8 cellular contexts compared by ENCODE assay signal in genomic region chr3:186566772-186567071, GRCh38. TPM values are rescaled to one million over a fixed set of nuclear protein-coding genes. Genes with fewer than 3 reads are reported as not detected.
DNase-seq lines count a peak whose midpoint lies in the region; ATAC-seq and TF ChIP-seq lines count a peak whose summit lies in the region.

No MANE protein-coding gene starts in this region.

- H3K4me2 ChIP-seq in skeletal muscle satellite cell (ENCODE audit: low read length) = peak overlapping the region; percentile 89

- H3K4me1 Mint-ChIP-seq in T-helper 2 cell treated with Interferon-gamma antibody and Interleukin-4, amounts not matched to agents 5 μg/mL and 100 μg/mL, for 36 hours (ENCODE audit: low read depth) = peaks cover 38% of the 10 kb centered on the region

- no peaks in the 10 kb centered on the region for H3K27me3 Mint-ChIP-seq in T-helper 2 cell treated with Interferon-gamma antibody and Interleukin-4, amounts not matched to agents 5 μg/mL and 100 μg/mL, for 36 hours (ENCODE audit: low read depth)

- H3K9ac ChIP-seq in SK-N-MC (ENCODE audit: insufficient read length) (peak overlapping the region; percentile 92), skeletal muscle satellite cell (ENCODE audit: low read depth, low read length) (peak overlapping the region; percentile 88)

- no peak for TF ChIP-seq CTCF in fibroblast of the aortic adventitia (IDR thresholded peaks at IDR 0.05; ENCODE audit: insufficient read depth, low read length)

- peak overlapping the region; percentile 87 for H3K27ac Mint-ChIP-seq in T-helper 2 cell treated with Interferon-gamma antibody and Interleukin-4, amounts not matched to agents 5 μg/mL and 100 μg/mL, for 36 hours

- peaks cover 19% of the 10 kb centered on the region for H3K36me3 Mint-ChIP-seq in T-helper 2 cell treated with Interferon-gamma antibody and Interleukin-4, amounts not matched to agents 5 μg/mL and 100 μg/mL, for 36 hours (ENCODE audit: low read depth)

- peak overlapping the region; percentile 88 for H3K4me3 Mint-ChIP-seq in T-helper 2 cell treated with Interferon-gamma antibody and Interleukin-4, amounts not matched to agents 5 μg/mL and 100 μg/mL, for 36 hours

- no peak for DNase-seq in T-helper 2 cell treated with Interferon-gamma antibody and Interleukin-4, amounts not matched to agents 5 μg/mL and 100 μg/mL, for 36 hours (ENCODE audit: low spot score)
- no peak for DNase-seq in T-helper 2 cell
- no peak for DNase-seq in SK-N-MC (ENCODE audit: low read depth, low spot score)
- DNase-seq in fibroblast of the aortic adventitia (ENCODE audit: low read depth) = peak; percentile 12
- DNase-seq in NCI-H446 (lab: John Stamatoyannopoulos, UW) = no peak

- H3K4me1 ChIP-seq in skeletal muscle satellite cell (ENCODE audit: control insufficient read depth, insufficient read depth, low read length) = peaks cover 18% of the 10 kb centered on the region

- ATAC-seq in HG02840 (IDR thresholded peaks at IDR 0.05; ENCODE audit: low FRiP score, unreplicated experiment) (no peak), HG03378 (IDR thresholded peaks at IDR 0.05; ENCODE audit: unreplicated experiment) (no peak)

- H3K9me3 ChIP-seq in SK-N-MC (ENCODE audit: low read depth, low read length) (no peaks in the 10 kb centered on the region), skeletal muscle satellite cell (replicated peaks; ENCODE audit: low read length) (no peaks in the 10 kb centered on the region)

- no peaks in the 10 kb centered on the region for H3K9me3 Mint-ChIP-seq in T-helper 2 cell treated with Interferon-gamma antibody and Interleukin-4, amounts not matched to agents 5 μg/mL and 100 μg/mL, for 36 hours

- peaks cover 11% of the 10 kb centered on the region for H3K36me3 ChIP-seq in SK-N-MC (ENCODE audit: insufficient read depth, low read length)
- H3K36me3 ChIP-seq in skeletal muscle satellite cell (ENCODE audit: insufficient read depth, low read length) = peaks cover 6% of the 10 kb centered on the region

- no peaks in the 10 kb centered on the region for H3K27me3 ChIP-seq in skeletal muscle satellite cell (ENCODE audit: control insufficient read depth, insufficient read depth, low read length)

- peak overlapping the region; percentile 32; the same call in 1 of the 2 replicates for H3K27ac ChIP-seq in SK-N-MC

- H3K4me3 ChIP-seq in SK-N-MC (peak overlapping the region; percentile 88), fibroblast of the aortic adventitia (ENCODE audit: low read depth, low read length) (peak overlapping the region; percentile 93), skeletal muscle satellite cell (ENCODE audit: low read length) (peak overlapping the region; percentile 96)

RNA-seq across cellular contexts. Expression of gene TBCCD1, which starts 0.4 kb away (rescaled TPM):
- total RNA-seq in fibroblast of the aortic adventitia (ENCODE audit: low replicate concordance) = 2.9 and 17.5 TPM in 2 replicates
- 11.4 and 17.5 TPM in 2 replicates for total RNA-seq in skeletal muscle satellite cell (2012; rRNA removed)

RNA-seq across cellular contexts. Expression of gene DNAJB11, which starts 3.8 kb away (rescaled TPM):
- total RNA-seq in fibroblast of the aortic adventitia (ENCODE audit: low replicate concordance) = 44.0 and 44.6 TPM in 2 replicates
- total RNA-seq in skeletal muscle satellite cell (2012; rRNA removed) = 48.2 and 58.8 TPM in 2 replicates

RNA-seq across cellular contexts. Expression of gene CRYGS, which starts 22.5 kb away (rescaled TPM):
- total RNA-seq in fibroblast of the aortic adventitia (ENCODE audit: low replicate concordance) = 1.3 TPM in 1 of 2 replicates, not detected in the other
- 1.0 and 2.0 TPM in 2 replicates for total RNA-seq in skeletal muscle satellite cell (2012; rRNA removed)

RNA-seq across cellular contexts. Expression of gene AHSG, which starts 46.1 kb away (rescaled TPM):
- not detected in 2 replicates for total RNA-seq in fibroblast of the aortic adventitia (ENCODE audit: low replicate concordance)
- not detected in 2 replicates for total RNA-seq in skeletal muscle satellite cell (2012; rRNA removed)
